ENCODE assay signal across 1 cellular context in genomic region chr1:75719810-75720209, GRCh38.
A peak's percentile ranks its signal among the peaks of the same experiment; 100 is the strongest.
TF ChIP-seq lines count a peak whose summit lies in the region.

No MANE protein-coding gene starts in this region.

TF ChIP-seq in GM23338, 12 proteins besides CTCF, POLR2A, EP300 and RAD21:
- TF ChIP-seq, protein P1, sequence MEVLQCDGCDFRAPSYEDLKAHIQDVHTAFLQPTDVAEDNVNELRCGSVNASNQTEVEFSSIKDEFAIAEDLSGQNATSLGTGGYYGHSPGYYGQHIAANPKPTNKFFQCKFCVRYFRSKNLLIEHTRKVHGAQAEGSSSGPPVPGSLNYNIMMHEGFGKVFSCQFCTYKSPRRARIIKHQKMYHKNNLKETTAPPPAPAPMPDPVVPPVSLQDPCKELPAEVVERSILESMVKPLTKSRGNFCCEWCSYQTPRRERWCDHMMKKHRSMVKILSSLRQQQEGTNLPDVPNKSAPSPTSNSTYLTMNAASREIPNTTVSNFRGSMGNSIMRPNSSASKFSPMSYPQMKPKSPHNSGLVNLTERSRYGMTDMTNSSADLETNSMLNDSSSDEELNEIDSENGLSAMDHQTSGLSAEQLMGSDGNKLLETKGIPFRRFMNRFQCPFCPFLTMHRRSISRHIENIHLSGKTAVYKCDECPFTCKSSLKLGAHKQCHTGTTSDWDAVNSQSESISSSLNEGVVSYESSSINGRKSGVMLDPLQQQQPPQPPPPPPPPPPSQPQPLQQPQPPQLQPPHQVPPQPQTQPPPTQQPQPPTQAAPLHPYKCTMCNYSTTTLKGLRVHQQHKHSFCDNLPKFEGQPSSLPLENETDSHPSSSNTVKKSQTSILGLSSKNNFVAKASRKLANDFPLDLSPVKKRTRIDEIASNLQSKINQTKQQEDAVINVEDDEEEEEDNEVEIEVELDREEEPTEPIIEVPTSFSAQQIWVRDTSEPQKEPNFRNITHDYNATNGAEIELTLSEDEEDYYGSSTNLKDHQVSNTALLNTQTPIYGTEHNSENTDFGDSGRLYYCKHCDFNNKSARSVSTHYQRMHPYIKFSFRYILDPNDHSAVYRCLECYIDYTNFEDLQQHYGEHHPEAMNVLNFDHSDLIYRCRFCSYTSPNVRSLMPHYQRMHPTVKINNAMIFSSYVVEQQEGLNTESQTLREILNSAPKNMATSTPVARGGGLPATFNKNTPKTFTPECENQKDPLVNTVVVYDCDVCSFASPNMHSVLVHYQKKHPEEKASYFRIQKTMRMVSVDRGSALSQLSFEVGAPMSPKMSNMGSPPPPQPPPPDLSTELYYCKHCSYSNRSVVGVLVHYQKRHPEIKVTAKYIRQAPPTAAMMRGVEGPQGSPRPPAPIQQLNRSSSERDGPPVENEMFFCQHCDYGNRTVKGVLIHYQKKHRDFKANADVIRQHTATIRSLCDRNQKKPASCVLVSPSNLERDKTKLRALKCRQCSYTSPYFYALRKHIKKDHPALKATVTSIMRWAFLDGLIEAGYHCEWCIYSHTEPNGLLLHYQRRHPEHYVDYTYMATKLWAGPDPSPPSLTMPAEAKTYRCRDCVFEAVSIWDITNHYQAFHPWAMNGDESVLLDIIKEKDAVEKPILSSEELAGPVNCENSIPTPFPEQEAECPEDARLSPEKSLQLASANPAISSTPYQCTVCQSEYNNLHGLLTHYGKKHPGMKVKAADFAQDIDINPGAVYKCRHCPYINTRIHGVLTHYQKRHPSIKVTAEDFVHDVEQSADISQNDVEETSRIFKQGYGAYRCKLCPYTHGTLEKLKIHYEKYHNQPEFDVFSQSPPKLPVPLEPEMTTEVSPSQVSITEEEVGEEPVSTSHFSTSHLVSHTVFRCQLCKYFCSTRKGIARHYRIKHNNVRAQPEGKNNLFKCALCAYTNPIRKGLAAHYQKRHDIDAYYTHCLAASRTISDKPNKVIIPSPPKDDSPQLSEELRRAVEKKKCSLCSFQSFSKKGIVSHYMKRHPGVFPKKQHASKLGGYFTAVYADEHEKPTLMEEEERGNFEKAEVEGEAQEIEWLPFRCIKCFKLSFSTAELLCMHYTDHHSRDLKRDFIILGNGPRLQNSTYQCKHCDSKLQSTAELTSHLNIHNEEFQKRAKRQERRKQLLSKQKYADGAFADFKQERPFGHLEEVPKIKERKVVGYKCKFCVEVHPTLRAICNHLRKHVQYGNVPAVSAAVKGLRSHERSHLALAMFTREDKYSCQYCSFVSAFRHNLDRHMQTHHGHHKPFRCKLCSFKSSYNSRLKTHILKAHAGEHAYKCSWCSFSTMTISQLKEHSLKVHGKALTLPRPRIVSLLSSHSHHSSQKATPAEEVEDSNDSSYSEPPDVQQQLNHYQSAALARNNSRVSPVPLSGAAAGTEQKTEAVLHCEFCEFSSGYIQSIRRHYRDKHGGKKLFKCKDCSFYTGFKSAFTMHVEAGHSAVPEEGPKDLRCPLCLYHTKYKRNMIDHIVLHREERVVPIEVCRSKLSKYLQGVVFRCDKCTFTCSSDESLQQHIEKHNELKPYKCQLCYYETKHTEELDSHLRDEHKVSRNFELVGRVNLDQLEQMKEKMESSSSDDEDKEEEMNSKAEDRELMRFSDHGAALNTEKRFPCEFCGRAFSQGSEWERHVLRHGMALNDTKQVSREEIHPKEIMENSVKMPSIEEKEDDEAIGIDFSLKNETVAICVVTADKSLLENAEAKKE (CRISPR knock-in tag; IDR thresholded peaks at IDR 0.05), result 0 out of 2 replicates have a peak, but pooled peaks have one; percentile 51
- no peak for TF ChIP-seq ZNF331 (CRISPR knock-in tag; IDR thresholded peaks at IDR 0.05; ENCODE audit: low read depth)
